In genomic region chr12:116427200-116427932, GRCh38 we compare ENCODE assay signal across 1 cellular context.
TF ChIP-seq lines count a peak whose summit lies in the region.

No MANE protein-coding gene starts in this region.

TF ChIP-seq in IMR-90, 13 proteins besides CTCF, POLR2A, EP300 and RAD21 (continued from another document):
- TF ChIP-seq BHLHE40 (IDR thresholded peaks at IDR 0.05; ENCODE audit: low read depth, low read length) (no peak), MAFK (IDR thresholded peaks at IDR 0.05; ENCODE audit: low read depth, low read length) (no peak), USF2 (IDR thresholded peaks at IDR 0.05; ENCODE audit: low read depth, low read length) (no peak), NFE2L2 (IDR thresholded peaks at IDR 0.05; ENCODE audit: low read depth, low read length) (no peak), CEBPB (IDR thresholded peaks at IDR 0.05; ENCODE audit: low read depth, low read length) (no peak), SMC3 (IDR thresholded peaks at IDR 0.05; ENCODE audit: low read depth, low read length) (no peak), ELK1 (IDR thresholded peaks at IDR 0.05; ENCODE audit: borderline replicate concordance, low read depth, low read length) (no peak), MXI1 (IDR thresholded peaks at IDR 0.05; ENCODE audit: borderline replicate concordance, low read depth, low read length) (no peak), MAZ (IDR thresholded peaks at IDR 0.05; ENCODE audit: borderline replicate concordance, low read depth, low read length) (no peak), FOS (IDR thresholded peaks at IDR 0.05; ENCODE audit: low read depth, low read length) (no peak)
TF ChIP-seq in IMR-90: peak in this region for 0.
